ENCODE assay signal across 1 cellular context in genomic region chr2:70565039-70565731, GRCh38.
TF ChIP-seq lines count a peak whose summit lies in the region.

No MANE protein-coding gene starts in this region.

TF ChIP-seq in HepG2, 621 proteins besides CTCF, POLR2A, EP300 and RAD21 (continued from another document and continues in another):
- TF ChIP-seq ZNF326 (CRISPR knock-in tag; IDR thresholded peaks at IDR 0.05; ENCODE audit: borderline replicate concordance) = no peak
- no peak for TF ChIP-seq ZNF44 (CRISPR knock-in tag; IDR thresholded peaks at IDR 0.05)
- peak; percentile 38; the same call in 1 of the 2 replicates for TF ChIP-seq KLF11 (CRISPR knock-in tag; IDR thresholded peaks at IDR 0.05)
- no peak for TF ChIP-seq ZBTB2 (CRISPR knock-in tag; IDR thresholded peaks at IDR 0.05; ENCODE audit: low read depth)
- no peak for TF ChIP-seq ZXDC (CRISPR knock-in tag; IDR thresholded peaks at IDR 0.05)
- peak; percentile 46; the same call in 1 of the 2 replicates for TF ChIP-seq PPARG (CRISPR knock-in tag; conservative IDR thresholded peaks at IDR 0.05)
- TF ChIP-seq DRAP1 (CRISPR knock-in tag; IDR thresholded peaks at IDR 0.05) = peak; percentile 45; the same call in 1 of the 2 replicates
- TF ChIP-seq DZIP1 (CRISPR knock-in tag; IDR thresholded peaks at IDR 0.05) = no peak
- no peak for TF ChIP-seq ZSCAN9 (CRISPR knock-in tag; IDR thresholded peaks at IDR 0.05; ENCODE audit: borderline replicate concordance)
- peak; percentile 44 for TF ChIP-seq FOSL2 (CRISPR knock-in tag; IDR thresholded peaks at IDR 0.05)
- 0 out of 2 replicates have a peak, but pooled peaks have one; percentile 30 for TF ChIP-seq HBP1 (CRISPR knock-in tag; IDR thresholded peaks at IDR 0.05; ENCODE audit: low read depth)
- peak; percentile 55; the same call in 1 of the 2 replicates for TF ChIP-seq CBFB (CRISPR knock-in tag; IDR thresholded peaks at IDR 0.05)
- no peak for TF ChIP-seq KAT2B (IDR thresholded peaks at IDR 0.05; ENCODE audit: borderline replicate concordance, low read depth, low read length)
- peak; percentile 80 for TF ChIP-seq TARDBP (CRISPR knock-in tag; IDR thresholded peaks at IDR 0.05)
- TF ChIP-seq YEATS4 (CRISPR knock-in tag; IDR thresholded peaks at IDR 0.05; ENCODE audit: borderline replicate concordance) = peak; percentile 51; the same call in 1 of the 2 replicates
- TF ChIP-seq ZNF83 (CRISPR knock-in tag; IDR thresholded peaks at IDR 0.05; ENCODE audit: borderline replicate concordance) = no peak
- no peak for TF ChIP-seq ZNF280D (CRISPR knock-in tag; IDR thresholded peaks at IDR 0.05)
- peak; percentile 47; the same call in 1 of the 2 replicates for TF ChIP-seq ZSCAN29 (CRISPR knock-in tag; conservative IDR thresholded peaks at IDR 0.05)
- TF ChIP-seq MED13 (CRISPR knock-in tag; IDR thresholded peaks at IDR 0.05) = 0 out of 2 replicates have a peak, but pooled peaks have one; percentile 63
- no peak for TF ChIP-seq SNAPC4 (CRISPR knock-in tag; IDR thresholded peaks at IDR 0.05)
- TF ChIP-seq RFXANK (CRISPR knock-in tag; IDR thresholded peaks at IDR 0.05) = peak; percentile 90; the same call in 1 of the 2 replicates
- no peak for TF ChIP-seq NPAS2 (CRISPR knock-in tag; IDR thresholded peaks at IDR 0.05; ENCODE audit: borderline replicate concordance)
- peak; percentile 66; the same call in 1 of the 2 replicates for TF ChIP-seq NCOR1 (IDR thresholded peaks at IDR 0.05; ENCODE audit: borderline replicate concordance, low read length)
- peak; percentile 89 for TF ChIP-seq ARID5B (CRISPR knock-in tag; IDR thresholded peaks at IDR 0.05)
- TF ChIP-seq SALL1 (CRISPR knock-in tag; IDR thresholded peaks at IDR 0.05) = peak; percentile 94
- no peak for TF ChIP-seq TRIM22 (IDR thresholded peaks at IDR 0.05)
- TF ChIP-seq ATF7-NPFF (CRISPR knock-in tag; IDR thresholded peaks at IDR 0.05; ENCODE audit: low read depth) = peak; percentile 36; the same call in 1 of the 2 replicates
- TF ChIP-seq GPBP1L1 (CRISPR knock-in tag; IDR thresholded peaks at IDR 0.05) = no peak
- 0 out of 2 replicates have a peak, but pooled peaks have one; percentile 40 for TF ChIP-seq AHR (CRISPR knock-in tag; IDR thresholded peaks at IDR 0.05)
- no peak for TF ChIP-seq ZNF430 (CRISPR knock-in tag; IDR thresholded peaks at IDR 0.05)
